In the genomic region with DNA sequence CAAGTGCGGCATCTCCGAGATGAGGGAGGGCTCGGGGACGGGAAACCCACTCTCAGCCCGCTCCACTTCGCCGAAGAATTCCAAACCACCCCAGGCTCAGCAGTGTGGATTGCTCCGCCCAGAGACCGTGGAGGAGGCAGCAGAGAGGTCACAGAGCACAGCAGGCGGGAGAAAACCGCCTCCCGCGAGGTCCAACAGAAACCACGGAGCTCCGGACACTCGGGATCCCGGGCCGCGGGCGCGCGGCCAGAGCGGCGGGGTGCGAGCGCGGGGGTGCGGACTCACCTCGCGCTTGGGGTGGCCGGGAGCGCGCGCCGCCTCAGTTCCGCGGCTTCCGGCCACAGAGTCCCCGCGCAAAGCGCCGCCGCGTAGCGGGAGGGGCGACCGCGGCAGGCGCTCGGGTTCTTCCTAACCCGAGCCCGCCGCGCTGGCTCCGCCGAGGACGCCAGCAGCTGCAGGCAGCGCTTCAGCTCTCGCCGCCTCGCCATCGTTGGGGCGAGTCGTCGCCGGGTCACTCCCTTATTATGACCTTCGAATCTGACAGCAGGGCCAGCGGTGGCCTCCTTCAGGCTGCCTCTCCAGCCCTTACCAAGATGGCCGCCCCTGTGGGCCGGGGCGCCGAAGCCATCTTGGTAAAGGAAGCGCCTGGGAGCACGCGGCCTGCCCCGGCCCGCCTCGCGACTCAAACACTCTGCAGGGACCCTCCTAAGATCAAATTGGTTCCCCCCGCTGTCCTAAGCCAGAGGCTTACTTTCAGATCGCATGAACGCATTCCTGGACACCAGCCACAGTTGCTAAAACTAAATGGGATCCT, we compare ENCODE assay signal across 8 cellular contexts. TPM values are rescaled to one million over a fixed set of nuclear protein-coding genes. Genes with fewer than 3 reads are reported as not detected.
A peak's percentile ranks its signal among the peaks of the same experiment; 100 is the strongest.
DNase-seq lines count a peak whose midpoint lies in the region; ATAC-seq, FAIRE-seq and TF ChIP-seq lines count a peak whose summit lies in the region.

NAPEPLD (minus strand) TSS at position 106 of the 814 bp plus-strand sequence. CDS start 20,323 bp downstream, outside the sequence.

- H3K4me3 ChIP-seq in DND-41 (ENCODE audit: low read depth in 1 of 2, low read length in 2 of 2), result peak within 1 kb of the TSS; percentile 25 to 70
- peak within 1 kb of the TSS; percentile 65 for H3K4me3 ChIP-seq in KMS-11 (IDR thresholded peaks at IDR 0.05; ENCODE audit: insufficient read depth, low read depth, low read length)
- peak within 1 kb of the TSS; percentile 76 to 95 (median 81) for H3K4me3 ChIP-seq in fibroblast of lung (replicated peaks in 1 of 4; ENCODE audit: control extremely low read depth in 1 of 4, insufficient read depth in 1 of 4, low read depth in 3 of 4, low read length in 4 of 4)

- H3K9me3 ChIP-seq in DND-41 (ENCODE audit: insufficient read depth, low read length, severe bottlenecking), result no peaks in the 10 kb centered on the region
- no peaks in the 10 kb centered on the region for H3K9me3 ChIP-seq in fibroblast of lung (ENCODE audit: control insufficient read depth, insufficient read depth, low read depth, low read length)

- H3K4me3 Mint-ChIP-seq in natural killer cell, result peak within 1 kb of the TSS; percentile 93
- peak within 1 kb of the TSS; percentile 91 to 95 for H3K4me3 Mint-ChIP-seq in stimulated activated naive B cell treated with anti-CD40 and anti-IgM and Interleukin-4, amounts not matched to agents 10 μg/mL and 1 μg/mL and 100 μg/mL, for 72 hours

- ATAC-seq in DND-41 (ENCODE audit: insufficient read depth, low read depth) (peak; percentile 90), GM21737 (IDR thresholded peaks at IDR 0.05; ENCODE audit: unreplicated experiment) (peak; percentile 88), natural killer cell (peak; percentile 87 to 93 (median 90))
- ATAC-seq in stimulated activated naive B cell treated with anti-CD40 and anti-IgM and Interleukin-4, amounts not matched to agents 10 μg/mL and 1 μg/mL and 100 μg/mL, for 72 hours (replicated peaks), result peak; percentile 93

- peak within 1 kb of the TSS; percentile 95 for H3K27ac ChIP-seq in DND-41 (ENCODE audit: low read length)
- H3K27ac ChIP-seq in KMS-11, result peak within 1 kb of the TSS; percentile 95
- H3K27ac ChIP-seq in fibroblast of lung (ENCODE audit: insufficient read depth, low read length), result peak within 1 kb of the TSS; percentile 82

- H3K4me1 ChIP-seq in DND-41 (ENCODE audit: insufficient read depth, low read length), result peaks cover 45% of the 10 kb centered on the region
- peaks cover 18% of the 10 kb centered on the region for H3K4me1 ChIP-seq in KMS-11 (ENCODE audit: low read depth, poor library complexity, severe bottlenecking)
- no peaks in the 10 kb centered on the region for H3K4me1 ChIP-seq in fibroblast of lung (ENCODE audit: control insufficient read depth, extremely low read depth, insufficient read depth, low read length)

- H3K79me2 ChIP-seq in DND-41 (ENCODE audit: insufficient read depth, low read length) (peaks cover 52% of the 10 kb centered on the region), KMS-11 (ENCODE audit: insufficient read depth, low read depth) (no peaks in the 10 kb centered on the region; the same call in 1 of the 2 replicates), fibroblast of lung (ENCODE audit: control insufficient read depth, insufficient read depth, low read length) (peaks cover 3% of the 10 kb centered on the region)

- TF ChIP-seq CTCF in DND-41 (IDR thresholded peaks at IDR 0.05; ENCODE audit: borderline replicate concordance, extremely low read depth, low read length, poor library complexity, severe bottlenecking), result no peak
- TF ChIP-seq CTCF in KMS-11 (conservative IDR thresholded peaks at IDR 0.05; ENCODE audit: low read depth, low read length), result no peak
- no peak for TF ChIP-seq CTCF in fibroblast of lung (conservative IDR thresholded peaks at IDR 0.05 in 1 of 2, IDR thresholded peaks at IDR 0.05 in 1 of 2; ENCODE audit: low read depth in 1 of 2, low read length in 2 of 2)
- TF ChIP-seq CTCF in natural killer cell (IDR thresholded peaks at IDR 0.05), result no peak

- peak within 1 kb of the TSS; percentile 85 to 94 for H3K27ac Mint-ChIP-seq in natural killer cell
- H3K27ac Mint-ChIP-seq in stimulated activated naive B cell treated with anti-CD40 and anti-IgM and Interleukin-4, amounts not matched to agents 10 μg/mL and 1 μg/mL and 100 μg/mL, for 72 hours, result peak within 1 kb of the TSS; percentile 99

- H3K4me2 ChIP-seq in DND-41 (ENCODE audit: insufficient read depth, low read length) (peak within 1 kb of the TSS; percentile 60), KMS-11 (peak within 1 kb of the TSS; percentile 97), fibroblast of lung (ENCODE audit: extremely low read depth, insufficient read depth, low read length) (peak within 1 kb of the TSS; percentile 71)

- no peaks in the 10 kb centered on the region for H3K9me3 Mint-ChIP-seq in natural killer cell
- H3K9me3 Mint-ChIP-seq in stimulated activated naive B cell treated with anti-CD40 and anti-IgM and Interleukin-4, amounts not matched to agents 10 μg/mL and 1 μg/mL and 100 μg/mL, for 72 hours, result no peaks in the 10 kb centered on the region

- H3K27me3 ChIP-seq in DND-41 (ENCODE audit: insufficient read depth, low read length, poor library complexity) (no peaks in the 10 kb centered on the region), KMS-11 (ENCODE audit: insufficient read depth, low read depth) (no peaks in the 10 kb centered on the region), fibroblast of lung (ENCODE audit: control insufficient read depth, insufficient read depth, low read length) (no peaks in the 10 kb centered on the region)

- H3K9ac ChIP-seq in DND-41 (ENCODE audit: low read depth, low read length), result peak within 1 kb of the TSS; percentile 80
- peak within 1 kb of the TSS; percentile 98 for H3K9ac ChIP-seq in KMS-11
- peak within 1 kb of the TSS; percentile 88 for H3K9ac ChIP-seq in fibroblast of lung (ENCODE audit: insufficient read depth, low read length)

- peaks cover 35 to 36% of the 10 kb centered on the region in 2 donors for H3K4me1 Mint-ChIP-seq in natural killer cell
- peaks cover 30 to 45% of the 10 kb centered on the region in 2 donors for H3K4me1 Mint-ChIP-seq in stimulated activated naive B cell treated with anti-CD40 and anti-IgM and Interleukin-4, amounts not matched to agents 10 μg/mL and 1 μg/mL and 100 μg/mL, for 72 hours

- no peaks in the 10 kb centered on the region for H3K36me3 ChIP-seq in DND-41 (ENCODE audit: insufficient read depth, low read length)
- no peaks in the 10 kb centered on the region for H3K36me3 ChIP-seq in KMS-11 (ENCODE audit: insufficient read depth)
- H3K36me3 ChIP-seq in fibroblast of lung (ENCODE audit: control insufficient read depth, insufficient read depth, low read length), result no peaks in the 10 kb centered on the region

- no peaks in the 10 kb centered on the region for H4K20me1 ChIP-seq in DND-41 (ENCODE audit: insufficient read depth, low read length)
- H4K20me1 ChIP-seq in KMS-11 (ENCODE audit: insufficient read depth), result no peaks in the 10 kb centered on the region
- H4K20me1 ChIP-seq in fibroblast of lung (ENCODE audit: control insufficient read depth, extremely low read depth, insufficient read depth, low read length), result no peaks in the 10 kb centered on the region

- intact Hi-C loops in natural killer cell (cut with micrococcal nuclease), result loop anchor here (1.0 to 2.0 kb wide), 2 partner anchors 74 to 195 kb away; partner anchors contain the start of genes ARMC10, DNAJC2 and FBXL13

- peak; percentile 49 for FAIRE-seq in RCC 7860 (lab: Jason Lieb, UNC)

- DNase-seq in DND-41 (peak; percentile 69), RCC 7860 (ENCODE audit: low spot score) (peak; percentile 93), fibroblast of lung (ENCODE audit: low read depth in 2 of 2) (peak; percentile 87 to 90), natural killer cell (peak; percentile 69)
- peak; percentile 35 to 53 for DNase-seq in activated T-helper 1 cell treated with anti-CD3 and anti-CD28 coated beads, Interleukin-2, amount 50 U/mL, for 16 hours (ENCODE audit: low read depth in 1 of 2, low spot score in 1 of 2)
- peak; percentile 73 for DNase-seq in stimulated activated naive B cell treated with anti-CD40 and anti-IgM and Interleukin-4, amounts not matched to agents 10 μg/mL and 1 μg/mL and 100 μg/mL, for 72 hours

- no peaks in the 10 kb centered on the region for H3K27me3 Mint-ChIP-seq in natural killer cell (ENCODE audit: low read depth in 2 of 2)
- H3K27me3 Mint-ChIP-seq in stimulated activated naive B cell treated with anti-CD40 and anti-IgM and Interleukin-4, amounts not matched to agents 10 μg/mL and 1 μg/mL and 100 μg/mL, for 72 hours, result no peaks in the 10 kb centered on the region

- H2AFZ ChIP-seq in DND-41 (ENCODE audit: low read depth, low read length) (peak within 1 kb of the TSS; percentile 94), KMS-11 (ENCODE audit: low read depth) (peak within 1 kb of the TSS; percentile 88), fibroblast of lung (ENCODE audit: low read length) (peak within 1 kb of the TSS; percentile 83)

- H3K36me3 Mint-ChIP-seq in natural killer cell, result peaks cover 6% of the 10 kb centered on the region
- peaks cover 4 to 14% of the 10 kb centered on the region in 2 donors for H3K36me3 Mint-ChIP-seq in stimulated activated naive B cell treated with anti-CD40 and anti-IgM and Interleukin-4, amounts not matched to agents 10 μg/mL and 1 μg/mL and 100 μg/mL, for 72 hours

RNA-seq across cellular contexts. Expression of gene NAPEPLD, which starts in this region (rescaled TPM):
- total RNA-seq in fibroblast of lung, result 8.5 and 9.2 TPM in 2 replicates
- 4.6 and 5.7 TPM in 2 replicates for polyA plus RNA-seq in fibroblast of lung
- polyA plus RNA-seq in fibroblast of lung (2012), result 4.0 and 4.7 TPM in 2 replicates
- polyA minus RNA-seq in fibroblast of lung (ENCODE audit: low replicate concordance), result 1.0 and 1.5 TPM in 2 replicates
- 1 to 10 TPM; 5.3 to 6.7 (median 5.9) TPM for total RNA-seq in natural killer cell

Comparison
In these comparisons a context has a peak if more than half of its experiments do, and no peak if none do; other contexts are left out.
1. Peak in every context shown above with its lines: DNase-seq, ATAC-seq, H3K4me3 ChIP-seq and H3K27ac ChIP-seq.